1 cellular context compared by ENCODE assay signal in the genomic region with DNA sequence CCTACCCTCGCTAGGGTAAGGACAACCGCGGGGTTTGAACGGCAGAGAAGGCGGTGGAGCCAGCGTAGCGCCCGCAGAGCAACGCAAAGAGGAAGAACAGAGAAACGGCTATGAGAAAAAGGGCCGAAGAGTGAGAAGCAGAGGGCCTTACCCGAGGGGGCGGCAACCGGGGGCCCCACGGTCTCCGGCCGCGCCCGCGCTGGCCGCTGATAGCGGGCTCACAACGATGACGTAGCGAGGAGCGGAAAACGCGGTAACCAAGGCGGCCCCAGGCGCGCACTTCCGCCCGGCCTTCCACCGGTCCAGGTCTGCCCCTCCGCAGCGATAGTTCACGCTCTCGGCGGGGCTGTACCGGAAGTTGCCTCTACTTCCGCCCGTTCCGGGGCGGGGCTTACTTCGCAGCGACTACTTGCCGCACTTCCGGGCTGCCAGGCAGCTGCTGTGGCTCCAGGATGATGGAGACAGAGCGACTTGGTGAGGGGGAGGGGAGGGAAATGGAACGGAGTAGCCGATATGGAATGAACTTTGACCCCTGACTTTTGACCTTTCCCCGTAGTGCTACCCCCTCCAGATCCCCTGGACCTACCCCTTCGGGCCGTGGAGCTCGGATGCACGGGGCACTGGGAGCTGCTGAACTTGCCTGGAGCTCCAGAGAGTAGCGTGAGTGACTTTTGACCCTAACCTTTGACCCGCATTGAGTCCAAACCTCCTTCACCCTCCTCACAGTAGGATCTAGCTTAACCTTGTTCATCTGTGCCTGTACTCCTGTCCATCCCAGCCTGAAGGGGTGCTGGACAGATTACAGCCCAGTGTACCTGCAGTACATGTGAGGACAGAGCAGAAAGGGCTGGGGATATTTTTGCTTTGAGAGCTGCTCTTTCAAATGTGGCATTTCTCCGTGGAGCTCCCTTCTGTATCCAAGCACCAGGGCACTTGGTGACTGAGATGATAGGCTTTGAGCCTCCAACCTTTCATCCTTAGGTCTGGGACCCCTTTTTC.
TF ChIP-seq lines count a peak whose summit lies in the region.

A gene with protein sequence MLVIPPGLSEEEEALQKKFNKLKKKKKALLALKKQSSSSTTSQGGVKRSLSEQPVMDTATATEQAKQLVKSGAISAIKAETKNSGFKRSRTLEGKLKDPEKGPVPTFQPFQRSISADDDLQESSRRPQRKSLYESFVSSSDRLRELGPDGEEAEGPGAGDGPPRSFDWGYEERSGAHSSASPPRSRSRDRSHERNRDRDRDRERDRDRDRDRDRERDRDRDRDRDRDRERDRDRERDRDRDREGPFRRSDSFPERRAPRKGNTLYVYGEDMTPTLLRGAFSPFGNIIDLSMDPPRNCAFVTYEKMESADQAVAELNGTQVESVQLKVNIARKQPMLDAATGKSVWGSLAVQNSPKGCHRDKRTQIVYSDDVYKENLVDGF (minus strand): TSS at position 231 of the 999 bp plus-strand sequence. CDS start 525 bp downstream, outside the sequence.
SKIC2 (plus strand) TSS at position 435 of the 999 bp plus-strand sequence; CDS start at position 453, 18 bp downstream.

TF ChIP-seq in SK-N-SH, 30 proteins besides CTCF, POLR2A, EP300 and RAD21 (continued from another document):
- TF ChIP-seq IRF3 (IDR thresholded peaks at IDR 0.05; ENCODE audit: low read depth, low read length) (no peak), RXRA (IDR thresholded peaks at IDR 0.05; ENCODE audit: borderline replicate concordance, low read depth) (no peak), TEAD4 (IDR thresholded peaks at IDR 0.05; ENCODE audit: borderline replicate concordance, insufficient read depth) (no peak), SIN3A (IDR thresholded peaks at IDR 0.05; ENCODE audit: borderline replicate concordance, low read depth, low read length) (peak; percentile 79), POLR2AphosphoS5 (IDR thresholded peaks at IDR 0.05; ENCODE audit: low read depth, low read length) (peak; percentile 77), CHD2 (IDR thresholded peaks at IDR 0.05; ENCODE audit: low read length, partially characterized antibody) (peak; percentile 87), YY1 (IDR thresholded peaks at IDR 0.05; ENCODE audit: low read depth) (peak; percentile 67; the same call in 1 of the 2 replicates), MEF2A (IDR thresholded peaks at IDR 0.05; ENCODE audit: borderline replicate concordance, low read depth) (no peak), MXI1 (IDR thresholded peaks at IDR 0.05; ENCODE audit: low read depth, low read length) (peak; percentile 87), FOXJ3 (CRISPR knock-in tag; IDR thresholded peaks at IDR 0.05) (no peak), NRF1 (IDR thresholded peaks at IDR 0.05; ENCODE audit: low read depth, low read length) (no peak)
- TF ChIP-seq, protein P1, sequence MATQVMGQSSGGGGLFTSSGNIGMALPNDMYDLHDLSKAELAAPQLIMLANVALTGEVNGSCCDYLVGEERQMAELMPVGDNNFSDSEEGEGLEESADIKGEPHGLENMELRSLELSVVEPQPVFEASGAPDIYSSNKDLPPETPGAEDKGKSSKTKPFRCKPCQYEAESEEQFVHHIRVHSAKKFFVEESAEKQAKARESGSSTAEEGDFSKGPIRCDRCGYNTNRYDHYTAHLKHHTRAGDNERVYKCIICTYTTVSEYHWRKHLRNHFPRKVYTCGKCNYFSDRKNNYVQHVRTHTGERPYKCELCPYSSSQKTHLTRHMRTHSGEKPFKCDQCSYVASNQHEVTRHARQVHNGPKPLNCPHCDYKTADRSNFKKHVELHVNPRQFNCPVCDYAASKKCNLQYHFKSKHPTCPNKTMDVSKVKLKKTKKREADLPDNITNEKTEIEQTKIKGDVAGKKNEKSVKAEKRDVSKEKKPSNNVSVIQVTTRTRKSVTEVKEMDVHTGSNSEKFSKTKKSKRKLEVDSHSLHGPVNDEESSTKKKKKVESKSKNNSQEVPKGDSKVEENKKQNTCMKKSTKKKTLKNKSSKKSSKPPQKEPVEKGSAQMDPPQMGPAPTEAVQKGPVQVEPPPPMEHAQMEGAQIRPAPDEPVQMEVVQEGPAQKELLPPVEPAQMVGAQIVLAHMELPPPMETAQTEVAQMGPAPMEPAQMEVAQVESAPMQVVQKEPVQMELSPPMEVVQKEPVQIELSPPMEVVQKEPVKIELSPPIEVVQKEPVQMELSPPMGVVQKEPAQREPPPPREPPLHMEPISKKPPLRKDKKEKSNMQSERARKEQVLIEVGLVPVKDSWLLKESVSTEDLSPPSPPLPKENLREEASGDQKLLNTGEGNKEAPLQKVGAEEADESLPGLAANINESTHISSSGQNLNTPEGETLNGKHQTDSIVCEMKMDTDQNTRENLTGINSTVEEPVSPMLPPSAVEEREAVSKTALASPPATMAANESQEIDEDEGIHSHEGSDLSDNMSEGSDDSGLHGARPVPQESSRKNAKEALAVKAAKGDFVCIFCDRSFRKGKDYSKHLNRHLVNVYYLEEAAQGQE (IDR thresholded peaks at IDR 0.05; ENCODE audit: low read depth, low read length): 0 out of 2 replicates have a peak, but pooled peaks have one; percentile 43
- TF ChIP-seq, protein P2, sequence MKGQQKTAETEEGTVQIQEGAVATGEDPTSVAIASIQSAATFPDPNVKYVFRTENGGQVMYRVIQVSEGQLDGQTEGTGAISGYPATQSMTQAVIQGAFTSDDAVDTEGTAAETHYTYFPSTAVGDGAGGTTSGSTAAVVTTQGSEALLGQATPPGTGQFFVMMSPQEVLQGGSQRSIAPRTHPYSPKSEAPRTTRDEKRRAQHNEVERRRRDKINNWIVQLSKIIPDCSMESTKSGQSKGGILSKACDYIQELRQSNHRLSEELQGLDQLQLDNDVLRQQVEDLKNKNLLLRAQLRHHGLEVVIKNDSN (IDR thresholded peaks at IDR 0.05; ENCODE audit: borderline replicate concordance, low read depth): no peak
- TF ChIP-seq, protein P3, sequence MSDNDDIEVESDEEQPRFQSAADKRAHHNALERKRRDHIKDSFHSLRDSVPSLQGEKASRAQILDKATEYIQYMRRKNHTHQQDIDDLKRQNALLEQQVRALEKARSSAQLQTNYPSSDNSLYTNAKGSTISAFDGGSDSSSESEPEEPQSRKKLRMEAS (IDR thresholded peaks at IDR 0.05; ENCODE audit: low read depth): peak; percentile 90
